In genomic region chr5:29150840-29151239, GRCh38 we compare ENCODE assay signal across 20 cellular contexts.
DNase-seq lines count a peak whose midpoint lies in the region; ATAC-seq and TF ChIP-seq lines count a peak whose summit lies in the region.
"Had no signal": no experiment of that assay in that cellular context is flagged by ENCODE, and none has a peak within 500 bp of the region (broad histone marks: within the 10 kb centered on the region; RNA-seq: fewer than 3 reads in every experiment).

No MANE protein-coding gene starts in this region.

- no peak overlapping the region for H3K14ac ChIP-seq in H9 (ENCODE audit: insufficient read depth, low read length)

- H2AFZ ChIP-seq in H9 (ENCODE audit: low read length): peak overlapping the region; percentile 94
- H2AFZ ChIP-seq: GM23248 had no signal

- H3K4me1 Mint-ChIP-seq in H9 (peaks cover 29% of the 10 kb centered on the region in 2 experiments), endodermal cell (peaks cover 15% of the 10 kb centered on the region)
- H3K4me1 Mint-ChIP-seq: B cell had no signal

- H3K79me2 ChIP-seq in H9 (ENCODE audit: insufficient read depth, low read length): no peaks in the 10 kb centered on the region

- no peaks in the 10 kb centered on the region for H3K27me3 ChIP-seq in H9 (ENCODE audit: insufficient read depth, low read length)
- H3K27me3 ChIP-seq in NT2/D1 (ENCODE audit: insufficient read depth, insufficient read length): no peaks in the 10 kb centered on the region
- no peaks in the 10 kb centered on the region for H3K27me3 ChIP-seq in endodermal cell (ENCODE audit: control insufficient read depth, insufficient read depth, low read length, poor library complexity, severe bottlenecking)
- no peaks in the 10 kb centered on the region for H3K27me3 ChIP-seq in left lung

- H3K4me3 ChIP-seq in NT2/D1 (ENCODE audit: insufficient read length, low read depth) (no peak overlapping the region), endodermal cell (ENCODE audit: low read length) (no peak overlapping the region), left lung (no peak overlapping the region)
- H3K4me3 ChIP-seq: GM23248 had no signal

- H3K9me3 ChIP-seq in H9 (ENCODE audit: control insufficient read depth, low read depth, low read length) (no peaks in the 10 kb centered on the region), NT2/D1 (ENCODE audit: insufficient read depth, low read length) (no peaks in the 10 kb centered on the region), endodermal cell (ENCODE audit: control insufficient read depth, low read length) (no peaks in the 10 kb centered on the region), left lung (peaks cover 0 to 5% of the 10 kb centered on the region in 2 donors)

- no peak overlapping the region for H3K18ac ChIP-seq in H9 (ENCODE audit: insufficient read length, low read depth, low read length)

- H2BK12ac ChIP-seq in H9 (ENCODE audit: insufficient read length, low read depth, low read length): no peak overlapping the region

- no peak overlapping the region for H4K8ac ChIP-seq in H9 (replicated peaks; ENCODE audit: insufficient read length, low read depth, low read length)

- intact Hi-C loops in left lung (cut with DNase I): no loop called here

- H2AK5ac ChIP-seq in H9 (ENCODE audit: insufficient read length, low read length): no peak overlapping the region

- H2BK20ac ChIP-seq in H9 (ENCODE audit: low read depth, low read length, poor library complexity, severe bottlenecking): no peak overlapping the region

- no peaks in the 10 kb centered on the region for H3K9me3 Mint-ChIP-seq in H9
- H3K9me3 Mint-ChIP-seq in endodermal cell: no peaks in the 10 kb centered on the region

- H3K9ac ChIP-seq in H9 (ENCODE audit: extremely low read depth, insufficient read length, low read length) (no peak overlapping the region), NT2/D1 (ENCODE audit: insufficient read length, low read depth) (no peak overlapping the region), endodermal cell (ENCODE audit: extremely low read depth, low read length, poor library complexity, severe bottlenecking) (no peak overlapping the region)
- H3K9ac ChIP-seq: GM23248 had no signal

- H3T11ph ChIP-seq in H9 (ENCODE audit: low read length): no peak overlapping the region

- 0 out of 7 replicates have a peak overlapping the region, but pooled peaks of 2 of the 3 experiments have one; percentile 14 to 84 for H3K27ac Mint-ChIP-seq in H9
- no peak overlapping the region for H3K27ac Mint-ChIP-seq in endodermal cell
- H3K27ac Mint-ChIP-seq: B cell; CD8-positive, alpha-beta T cell had no signal

- H3K4ac ChIP-seq in H9 (ENCODE audit: low read depth, low read length): no peak overlapping the region

- H3K36me3 ChIP-seq in NT2/D1 (ENCODE audit: insufficient read depth, insufficient read length, low read length): no peaks in the 10 kb centered on the region
- no peaks in the 10 kb centered on the region for H3K36me3 ChIP-seq in endodermal cell (ENCODE audit: control insufficient read depth, insufficient read depth, low read length)
- H3K36me3 ChIP-seq in left lung: no peaks in the 10 kb centered on the region

- no peak for ATAC-seq in left lung
- ATAC-seq: CD8-positive, alpha-beta T cell; HCT116 had no signal

- H2BK5ac ChIP-seq in H9 (ENCODE audit: insufficient read length, low read length): no peak overlapping the region

- H3K36me3 Mint-ChIP-seq in H9 (ENCODE audit: insufficient read depth in 1 of 3, low read depth in 3 of 3): no peaks in the 10 kb centered on the region
- no peaks in the 10 kb centered on the region for H3K36me3 Mint-ChIP-seq in endodermal cell (ENCODE audit: low read depth)
- H3K36me3 Mint-ChIP-seq: CD8-positive, alpha-beta T cell had no signal

- H4K91ac ChIP-seq in H9 (ENCODE audit: insufficient read length, low read depth, low read length): no peak overlapping the region

- H3K23me2 ChIP-seq in H9 (ENCODE audit: insufficient read length, low read depth, low read length, poor library complexity, severe bottlenecking): no peaks in the 10 kb centered on the region

- H3K56ac ChIP-seq in H9 (ENCODE audit: insufficient read length, low read depth, low read length): no peak overlapping the region

- WGBS in H9 (ENCODE audit: extremely low coverage, insufficient read length, low lambda C conversion rate): no CpG with 5 or more reads among the region's 2 CpGs
- 75 to 87% methylated on average over 2 of the region's 2 CpGs for WGBS in endodermal cell (ENCODE audit: insufficient coverage in 1 of 2, insufficient read length in 1 of 2), 2 experiments

- DNase-seq in H9 (peak; percentile 40), NT2/D1 (ENCODE audit: low read depth, low spot score) (peak; percentile 13), endodermal cell (peak; percentile 63), iPS-NIHi11 (ENCODE audit: low spot score) (peak; percentile 32), left lung (no peak), GM10266 (ENCODE audit: extremely low spot score) (no peak), NOMO-1 treated with dmso at 0.1 percent for 144 hours (lab: John Stamatoyannopoulos, UW; ENCODE audit: unreplicated experiment) (no peak)
- no peak for DNase-seq in NK-92 treated with Interleukin-12 subunit alpha and Interleukin-12 subunit beta, amount 100 ng/mL, for 24 hours (lab: John Stamatoyannopoulos, UW)
- DNase-seq: CD8-positive, alpha-beta T cell; COR-L47; DMS153; DMS79 treated with DMSO at 0.1 percent for 48 hours; EL; GM23248; IMR-90; KG1 had no signal

- H3K4me3 Mint-ChIP-seq in H9: no peak overlapping the region
- no peak overlapping the region for H3K4me3 Mint-ChIP-seq in endodermal cell
- H3K4me3 Mint-ChIP-seq: B cell; CD8-positive, alpha-beta T cell had no signal

- no peak overlapping the region for H4K5ac ChIP-seq in H9 (ENCODE audit: insufficient read length, low read depth, low read length)

- H3K23ac ChIP-seq in H9 (ENCODE audit: insufficient read length, low read depth, low read length): no peak overlapping the region

- no peak overlapping the region for H2BK15ac ChIP-seq in H9 (ENCODE audit: low read depth, low read length)

- H3K79me1 ChIP-seq in H9 (ENCODE audit: insufficient read depth, low read depth, low read length, poor library complexity, severe bottlenecking): no peaks in the 10 kb centered on the region

- H4K20me1 ChIP-seq in H9 (ENCODE audit: control insufficient read depth, insufficient read depth, insufficient read length): no peaks in the 10 kb centered on the region

- H2BK120ac ChIP-seq in H9 (ENCODE audit: low read depth, low read length, poor library complexity, severe bottlenecking): no peak overlapping the region

- H3K27me3 Mint-ChIP-seq in H9 (ENCODE audit: low read depth): no peaks in the 10 kb centered on the region
- no peaks in the 10 kb centered on the region for H3K27me3 Mint-ChIP-seq in endodermal cell (ENCODE audit: insufficient read depth)
- H3K27me3 Mint-ChIP-seq: B cell had no signal

- H3K27ac ChIP-seq in H9 (ENCODE audit: insufficient read length, low read depth, low read length) (no peak overlapping the region), endodermal cell (ENCODE audit: low read depth, low read length) (no peak overlapping the region), left lung (no peak overlapping the region)
- H3K27ac ChIP-seq: C4-2B, GM23248, HL-60 had no signal

- TF ChIP-seq CTCF in H9 (conservative IDR thresholded peaks at IDR 0.05): no peak
- no peak for TF ChIP-seq CTCF in endodermal cell (conservative IDR thresholded peaks at IDR 0.05)
- TF ChIP-seq CTCF in left lung (IDR thresholded peaks at IDR 0.05): no peak
- no peak for TF ChIP-seq CTCF in GM10266 (IDR thresholded peaks at IDR 0.05; ENCODE audit: control insufficient read depth, insufficient read depth, low read depth, missing control alignments)

- no peak overlapping the region for H3K4me2 ChIP-seq in H9 (ENCODE audit: insufficient read depth, insufficient read length, low read length)

- H3K4me1 ChIP-seq in H9 (ENCODE audit: insufficient read depth, low read length): peaks cover 9% of the 10 kb centered on the region; the same call in 1 of the 2 replicates
- no peaks in the 10 kb centered on the region for H3K4me1 ChIP-seq in NT2/D1 (ENCODE audit: insufficient read depth, insufficient read length)
- H3K4me1 ChIP-seq in endodermal cell (ENCODE audit: control insufficient read depth, insufficient read depth, low read length): no peaks in the 10 kb centered on the region
- H3K4me1 ChIP-seq in left lung: no peaks in the 10 kb centered on the region

Comparison
In these comparisons a context has a peak if more than half of its experiments do, and no peak if none do; other contexts are left out.
1. DNase-seq: peak in H9 (single experiment), NT2/D1 (single experiment), endodermal cell (single experiment) and iPS-NIHi11 (single experiment); none in left lung (0 of 2), NK-92 treated with Interleukin-12 subunit alpha and Interleukin-12 subunit beta, amount 100 ng/mL, for 24 hours (single experiment), GM10266 (single experiment) and NOMO-1 treated with dmso at 0.1 percent for 144 hours (single experiment).